8 cellular contexts compared by ENCODE assay signal in the genomic region with DNA sequence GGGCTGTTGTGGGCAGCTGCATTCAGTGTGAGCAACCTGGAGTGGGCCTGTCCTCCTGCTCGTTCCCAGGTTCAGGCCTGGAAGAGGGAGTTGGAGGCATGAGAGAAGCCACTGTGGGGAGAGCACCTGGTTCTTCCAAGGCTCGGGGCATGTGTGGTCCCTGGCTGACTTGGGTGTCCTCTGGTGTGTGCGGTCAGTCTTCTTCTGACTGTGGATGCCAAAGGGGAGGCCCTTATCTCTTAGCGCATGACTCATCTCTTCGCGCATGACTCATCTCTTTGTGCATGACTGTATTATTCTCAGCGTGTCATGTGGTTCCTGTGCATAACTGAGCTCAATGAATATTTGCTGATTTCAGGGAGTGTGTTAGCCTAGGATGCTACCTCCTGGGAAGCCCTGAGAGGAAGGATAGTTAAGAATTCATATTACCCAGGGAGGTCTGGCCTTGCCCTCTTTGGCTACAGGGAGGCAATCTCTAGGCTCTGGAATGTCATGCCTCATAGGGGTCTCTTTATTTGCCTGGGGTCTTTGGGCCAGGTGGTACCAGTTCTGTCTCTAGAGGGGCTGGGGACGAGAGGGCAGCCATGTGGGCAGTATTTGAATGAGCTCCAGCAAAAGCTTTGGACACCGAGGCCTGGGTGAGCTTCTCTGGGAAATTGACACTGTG.
DNase-seq lines count a peak whose midpoint lies in the region; ATAC-seq, FAIRE-seq and TF ChIP-seq lines count a peak whose summit lies in the region.

No MANE protein-coding gene starts in this region.

- POLR2A ChIA-PET in A549 (lab: Yijun Ruan, JAX), result interaction anchor here (0.9 to 1.0 kb wide), 2 partner anchors 14 to 745 kb away, joined by 3 read pairs; no protein-coding TSS in a partner anchor

- TF ChIP-seq POLR2A in A549 (IDR thresholded peaks at IDR 0.05; ENCODE audit: low read length), result no peak

- TF ChIP-seq CTCF in A549 (IDR thresholded peaks at IDR 0.05) (no peak), fibroblast of the aortic adventitia (IDR thresholded peaks at IDR 0.05; ENCODE audit: insufficient read depth, low read length) (no peak)

- H3K4me3 ChIP-seq in A549, result no peak overlapping the region
- H3K4me3 ChIP-seq in fibroblast of the aortic adventitia (ENCODE audit: low read depth, low read length), result no peak overlapping the region

- peaks cover 60% of the 10 kb centered on the region for H3K4me1 ChIP-seq in A549

- CTCF ChIA-PET in A549 (lab: Yijun Ruan, JAX), result interaction anchor here (1.3 to 13.4 kb wide), 3 partner anchors 7 to 125 kb away, joined by 3 to 302 read pairs (median 71); no protein-coding TSS in a partner anchor

- peak; percentile 96 for FAIRE-seq in A549 (lab: Jason Lieb, UNC)

- peak overlapping the region; percentile 68 for H3K4me2 ChIP-seq in A549

- peaks cover 5% of the 10 kb centered on the region; the same call in 1 of the 3 replicates for H3K9me3 ChIP-seq in A549

- peak; percentile 86 to 91 for ATAC-seq in A549
- ATAC-seq in GM18502 (IDR thresholded peaks at IDR 0.05; ENCODE audit: poor library complexity, unreplicated experiment), result peak; percentile 71
- ATAC-seq in HG03354 (IDR thresholded peaks at IDR 0.05; ENCODE audit: poor library complexity, severe bottlenecking, unreplicated experiment), result peak; percentile 67

- TF ChIP-seq EP300 in A549 (IDR thresholded peaks at IDR 0.05), result peak; percentile 52 to 63; a peak in 2 of 5 replicates

- TF ChIP-seq RAD21 in A549 (conservative IDR thresholded peaks at IDR 0.05 in 1 of 2, IDR thresholded peaks at IDR 0.05 in 1 of 2), result peak in 1 of 2 experiments; percentile 27; a peak in 1 of 5 replicates

- 9% methylated on average over 9 of the region's 9 CpGs for WGBS in A549 (ENCODE audit: missing lambda C conversion rate)

- peak overlapping the region; percentile 89 to 94 for H3K27ac ChIP-seq in A549

- peak; percentile 95 for DNase-seq in A549 (ENCODE audit: low read depth in 1 of 2, low spot score in 1 of 2)
- DNase-seq in SW480 (ENCODE audit: low spot score), result peak; percentile 99
- peak; percentile 97 for DNase-seq in fibroblast of the aortic adventitia (ENCODE audit: low read depth)
- peak; percentile 23 to 51 for DNase-seq in stimulated activated CD4-positive, alpha-beta T cell treated with anti-CD3 and anti-CD28 coated beads, Interleukin-15, amount 100 ng/mL, for 48 hours (ENCODE audit: low read depth in 2 of 2)
- DNase-seq in cerebellum (ENCODE audit: low spot score), result no peak
- DNase-seq in NCI-H1930 (lab: John Stamatoyannopoulos, UW), result no peak

TF ChIP-seq in A549, 52 proteins besides CTCF, POLR2A, EP300 and RAD21 (continues in another document):
- TF ChIP-seq, protein P1, sequence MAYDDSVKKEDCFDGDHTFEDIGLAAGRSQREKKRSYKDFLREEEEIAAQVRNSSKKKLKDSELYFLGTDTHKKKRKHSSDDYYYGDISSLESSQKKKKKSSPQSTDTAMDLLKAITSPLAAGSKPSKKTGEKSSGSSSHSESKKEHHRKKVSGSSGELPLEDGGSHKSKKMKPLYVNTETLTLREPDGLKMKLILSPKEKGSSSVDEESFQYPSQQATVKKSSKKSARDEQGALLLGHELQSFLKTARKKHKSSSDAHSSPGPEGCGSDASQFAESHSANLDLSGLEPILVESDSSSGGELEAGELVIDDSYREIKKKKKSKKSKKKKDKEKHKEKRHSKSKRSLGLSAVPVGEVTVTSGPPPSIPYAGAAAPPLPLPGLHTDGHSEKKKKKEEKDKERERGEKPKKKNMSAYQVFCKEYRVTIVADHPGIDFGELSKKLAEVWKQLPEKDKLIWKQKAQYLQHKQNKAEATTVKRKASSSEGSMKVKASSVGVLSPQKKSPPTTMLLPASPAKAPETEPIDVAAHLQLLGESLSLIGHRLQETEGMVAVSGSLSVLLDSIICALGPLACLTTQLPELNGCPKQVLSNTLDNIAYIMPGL (CRISPR knock-in tag; IDR thresholded peaks at IDR 0.05; ENCODE audit: borderline replicate concordance), result no peak
- 0 out of 2 replicates have a peak, but pooled peaks have one; percentile 55 for TF ChIP-seq RCOR1 (IDR thresholded peaks at IDR 0.05; ENCODE audit: low read depth, low read length)
- no peak for TF ChIP-seq CHD4 (IDR thresholded peaks at IDR 0.05; ENCODE audit: borderline replicate concordance)
- peak; percentile 34 to 76; a peak in 3 of 5 replicates for TF ChIP-seq JUN (IDR thresholded peaks at IDR 0.05)
- no peak for TF ChIP-seq EHF (CRISPR knock-in tag; IDR thresholded peaks at IDR 0.05)
- peak; percentile 84 for TF ChIP-seq GATA3 (IDR thresholded peaks at IDR 0.05; ENCODE audit: borderline replicate concordance)
- TF ChIP-seq ZC3H11A (IDR thresholded peaks at IDR 0.05), result no peak
- no peak for TF ChIP-seq ZFP36 (IDR thresholded peaks at IDR 0.05; ENCODE audit: borderline replicate concordance, partially characterized antibody)
- TF ChIP-seq CHD2 (IDR thresholded peaks at IDR 0.05; ENCODE audit: low read length, partially characterized antibody), result no peak
- peak; percentile 96 for TF ChIP-seq JUNB (IDR thresholded peaks at IDR 0.05)
- TF ChIP-seq MAZ (IDR thresholded peaks at IDR 0.05; ENCODE audit: borderline replicate concordance, low read depth, low read length), result no peak
- no peak for TF ChIP-seq HOXB5 (CRISPR knock-in tag; IDR thresholded peaks at IDR 0.05)
- TF ChIP-seq KDM5A (IDR thresholded peaks at IDR 0.05), result no peak
- TF ChIP-seq FOXS1 (CRISPR knock-in tag; IDR thresholded peaks at IDR 0.05), result no peak
- TF ChIP-seq MYC (IDR thresholded peaks at IDR 0.05; ENCODE audit: borderline replicate concordance, low read length), result no peak
- peak; percentile 87 for TF ChIP-seq NFE2L2 (conservative IDR thresholded peaks at IDR 0.05; ENCODE audit: low read length)
- TF ChIP-seq, protein P2, sequence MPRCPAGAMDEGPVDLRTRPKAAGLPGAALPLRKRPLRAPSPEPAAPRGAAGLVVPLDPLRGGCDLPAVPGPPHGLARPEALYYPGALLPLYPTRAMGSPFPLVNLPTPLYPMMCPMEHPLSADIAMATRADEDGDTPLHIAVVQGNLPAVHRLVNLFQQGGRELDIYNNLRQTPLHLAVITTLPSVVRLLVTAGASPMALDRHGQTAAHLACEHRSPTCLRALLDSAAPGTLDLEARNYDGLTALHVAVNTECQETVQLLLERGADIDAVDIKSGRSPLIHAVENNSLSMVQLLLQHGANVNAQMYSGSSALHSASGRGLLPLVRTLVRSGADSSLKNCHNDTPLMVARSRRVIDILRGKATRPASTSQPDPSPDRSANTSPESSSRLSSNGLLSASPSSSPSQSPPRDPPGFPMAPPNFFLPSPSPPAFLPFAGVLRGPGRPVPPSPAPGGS (IDR thresholded peaks at IDR 0.05), result peak; percentile 40; the same call in 1 of the 3 replicates
- TF ChIP-seq FOSL2 (IDR thresholded peaks at IDR 0.05), result peak; percentile 99
- TF ChIP-seq FOSL2 (CRISPR knock-in tag; IDR thresholded peaks at IDR 0.05), result peak; percentile 100
- peak; percentile 9; the same call in 1 of the 2 replicates for TF ChIP-seq ZNF302 (CRISPR knock-in tag; IDR thresholded peaks at IDR 0.05)
- TF ChIP-seq MAFK (IDR thresholded peaks at IDR 0.05; ENCODE audit: partially characterized antibody), result peak; percentile 95
- TF ChIP-seq, protein P3, sequence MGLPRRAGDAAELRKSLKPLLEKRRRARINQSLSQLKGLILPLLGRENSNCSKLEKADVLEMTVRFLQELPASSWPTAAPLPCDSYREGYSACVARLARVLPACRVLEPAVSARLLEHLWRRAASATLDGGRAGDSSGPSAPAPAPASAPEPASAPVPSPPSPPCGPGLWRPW (IDR thresholded peaks at IDR 0.05), result no peak
- no peak for TF ChIP-seq HDAC2 (IDR thresholded peaks at IDR 0.05)
- no peak for TF ChIP-seq SREBF2 (IDR thresholded peaks at IDR 0.05)
- TF ChIP-seq, protein P4, sequence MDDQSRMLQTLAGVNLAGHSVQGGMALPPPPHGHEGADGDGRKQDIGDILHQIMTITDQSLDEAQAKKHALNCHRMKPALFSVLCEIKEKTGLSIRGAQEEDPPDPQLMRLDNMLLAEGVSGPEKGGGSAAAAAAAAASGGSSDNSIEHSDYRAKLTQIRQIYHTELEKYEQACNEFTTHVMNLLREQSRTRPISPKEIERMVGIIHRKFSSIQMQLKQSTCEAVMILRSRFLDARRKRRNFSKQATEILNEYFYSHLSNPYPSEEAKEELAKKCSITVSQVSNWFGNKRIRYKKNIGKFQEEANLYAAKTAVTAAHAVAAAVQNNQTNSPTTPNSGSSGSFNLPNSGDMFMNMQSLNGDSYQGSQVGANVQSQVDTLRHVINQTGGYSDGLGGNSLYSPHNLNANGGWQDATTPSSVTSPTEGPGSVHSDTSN (IDR thresholded peaks at IDR 0.05), result no peak
- TF ChIP-seq, protein P5, sequence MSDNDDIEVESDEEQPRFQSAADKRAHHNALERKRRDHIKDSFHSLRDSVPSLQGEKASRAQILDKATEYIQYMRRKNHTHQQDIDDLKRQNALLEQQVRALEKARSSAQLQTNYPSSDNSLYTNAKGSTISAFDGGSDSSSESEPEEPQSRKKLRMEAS (IDR thresholded peaks at IDR 0.05), result peak; percentile 87
- TF ChIP-seq, protein P6, sequence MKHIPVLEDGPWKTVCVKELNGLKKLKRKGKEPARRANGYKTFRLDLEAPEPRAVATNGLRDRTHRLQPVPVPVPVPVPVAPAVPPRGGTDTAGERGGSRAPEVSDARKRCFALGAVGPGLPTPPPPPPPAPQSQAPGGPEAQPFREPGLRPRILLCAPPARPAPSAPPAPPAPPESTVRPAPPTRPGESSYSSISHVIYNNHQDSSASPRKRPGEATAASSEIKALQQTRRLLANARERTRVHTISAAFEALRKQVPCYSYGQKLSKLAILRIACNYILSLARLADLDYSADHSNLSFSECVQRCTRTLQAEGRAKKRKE (CRISPR knock-in tag; IDR thresholded peaks at IDR 0.05; ENCODE audit: low read depth), result 0 out of 2 replicates have a peak, but pooled peaks have one; percentile 8
- TF ChIP-seq, protein P7, sequence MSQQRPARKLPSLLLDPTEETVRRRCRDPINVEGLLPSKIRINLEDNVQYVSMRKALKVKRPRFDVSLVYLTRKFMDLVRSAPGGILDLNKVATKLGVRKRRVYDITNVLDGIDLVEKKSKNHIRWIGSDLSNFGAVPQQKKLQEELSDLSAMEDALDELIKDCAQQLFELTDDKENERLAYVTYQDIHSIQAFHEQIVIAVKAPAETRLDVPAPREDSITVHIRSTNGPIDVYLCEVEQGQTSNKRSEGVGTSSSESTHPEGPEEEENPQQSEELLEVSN (IDR thresholded peaks at IDR 0.05; ENCODE audit: borderline replicate concordance, low read depth), result no peak
- TF ChIP-seq RNF2 (IDR thresholded peaks at IDR 0.05; ENCODE audit: borderline replicate concordance, low read depth), result no peak
- no peak for TF ChIP-seq SMC3 (IDR thresholded peaks at IDR 0.05)
- no peak for TF ChIP-seq KDM1A (IDR thresholded peaks at IDR 0.05; ENCODE audit: low read depth)
- no peak for TF ChIP-seq TFCP2L1 (CRISPR knock-in tag; IDR thresholded peaks at IDR 0.05)

Comparison
In these comparisons a context has a peak if more than half of its experiments do, and no peak if none do; other contexts are left out.
1. DNase-seq: peak in A549 (2 of 2), SW480 (single experiment), fibroblast of the aortic adventitia (single experiment) and stimulated activated CD4-positive, alpha-beta T cell treated with anti-CD3 and anti-CD28 coated beads, Interleukin-15, amount 100 ng/mL, for 48 hours (2 of 2); none in cerebellum (single experiment) and NCI-H1930 (0 of 2).
2. Peak in every context shown above with its lines, with median percentiles within 50 percentile points of each other: ATAC-seq.